32 cellular contexts compared by ENCODE assay signal in the genomic region with DNA sequence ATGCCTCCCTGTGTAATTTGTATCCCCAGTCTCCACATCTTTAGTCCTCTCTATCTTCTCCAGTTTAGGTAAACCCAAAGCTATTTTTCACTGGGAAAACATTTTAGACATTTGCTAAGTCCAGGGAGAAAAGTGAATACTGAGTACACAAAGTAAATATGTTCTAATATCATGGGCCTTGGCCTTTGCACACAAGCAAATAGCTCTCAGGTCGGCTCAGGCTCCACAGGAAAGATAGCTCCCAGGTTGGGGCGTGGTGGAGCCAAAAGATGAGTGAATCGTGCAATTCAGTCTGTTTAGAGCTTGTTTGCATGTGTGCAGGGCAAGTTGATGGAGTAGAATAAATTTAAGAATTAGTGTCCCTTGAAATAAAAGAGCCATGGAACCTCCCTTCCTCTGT. TPM values are rescaled to one million over a fixed set of nuclear protein-coding genes. Genes with fewer than 3 reads are reported as not detected.
"Had no signal": no experiment of that assay in that cellular context is flagged by ENCODE, and none has a peak within 500 bp of the region (broad histone marks: within the 10 kb centered on the region; RNA-seq: fewer than 3 reads in every experiment).

No MANE protein-coding gene starts in this region.

- H2AFZ ChIP-seq: hepatocyte had no signal

- H3K4me2 ChIP-seq: hepatocyte had no signal

- H3K4me1 ChIP-seq: pancreas, prostate gland, sigmoid colon, suprapubic skin, tibial artery, upper lobe of right lung had no signal

- H3K4me3 Mint-ChIP-seq: nephron; neural crest cell; stimulated activated effector memory CD8-positive, alpha-beta T cell treated with anti-CD3 and anti-CD28 coated beads, Interleukin-12 subunit alpha, Interleukin-12 subunit beta, amount 100 ng/mL, for 72 hours; stimulated activated naive CD8-positive, alpha-beta T cell treated with anti-CD3 and anti-CD28 coated beads, Interleukin-15, Interleukin-2, amounts not matched to agents 100 ng/mL and 50 ng/mL, for 24 hours had no signal

- H3K36me3 Mint-ChIP-seq: stimulated activated effector memory CD8-positive, alpha-beta T cell treated with anti-CD3 and anti-CD28 coated beads, Interleukin-12 subunit alpha, Interleukin-12 subunit beta, amount 100 ng/mL, for 72 hours had no signal

- H3K9me3 ChIP-seq: lower lobe of right lung, pancreas, prostate gland, sigmoid colon, suprapubic skin, thoracic aorta, tibial artery, upper lobe of right lung had no signal

- H3K79me2 ChIP-seq: hepatocyte had no signal

- DNase-seq: islet precursor cell; left ventricle myocardium superior; lower lobe of right lung; mammary epithelial cell; mesenchymal stem cell; naive thymus-derived CD8-positive, alpha-beta T cell; nucleus accumbens; pancreas; posterior cingulate gyrus; retina; right cardiac atrium; sigmoid colon; small intestine; spleen; stimulated activated CD4-positive, alpha-beta T cell treated with anti-CD3 and anti-CD28 coated beads, Interleukin-4, amount 100 ng/mL, for 24 hours; stimulated activated naive CD4-positive, alpha-beta T cell; tibial artery; trophoblast cell; upper lobe of right lung had no signal

- H3K4me1 Mint-ChIP-seq: nephron; neural crest cell; stimulated activated effector memory CD8-positive, alpha-beta T cell treated with anti-CD3 and anti-CD28 coated beads, Interleukin-12 subunit alpha, Interleukin-12 subunit beta, amount 100 ng/mL, for 72 hours had no signal

- H3K27ac ChIP-seq: hepatocyte, lower lobe of right lung, pancreas, prostate gland, sigmoid colon, spleen, suprapubic skin, thoracic aorta, tibial artery, upper lobe of right lung had no signal

- H3K4me3 ChIP-seq: hepatocyte, lower lobe of right lung, pancreas, prostate gland, sigmoid colon, spleen, suprapubic skin, thoracic aorta, tibial artery, upper lobe of right lung had no signal

- H3K9me3 Mint-ChIP-seq: stimulated activated naive CD8-positive, alpha-beta T cell treated with anti-CD3 and anti-CD28 coated beads, Interleukin-15, Interleukin-2, amounts not matched to agents 100 ng/mL and 50 ng/mL, for 24 hours had no signal

- ATAC-seq: left ventricle myocardium superior; lower lobe of right lung; naive thymus-derived CD8-positive, alpha-beta T cell; pancreas; right cardiac atrium; stimulated activated effector memory CD8-positive, alpha-beta T cell treated with anti-CD3 and anti-CD28 coated beads, Interleukin-12 subunit alpha, Interleukin-12 subunit beta, amount 100 ng/mL, for 72 hours; upper lobe of right lung had no signal

- H3K27me3 ChIP-seq: hepatocyte, pancreas, sigmoid colon, suprapubic skin, tibial artery, upper lobe of right lung had no signal

- H3K27ac Mint-ChIP-seq: naive thymus-derived CD8-positive, alpha-beta T cell; nephron; stimulated activated effector memory CD8-positive, alpha-beta T cell treated with anti-CD3 and anti-CD28 coated beads, Interleukin-12 subunit alpha, Interleukin-12 subunit beta, amount 100 ng/mL, for 72 hours; stimulated activated naive CD8-positive, alpha-beta T cell treated with anti-CD3 and anti-CD28 coated beads, Interleukin-15, Interleukin-2, amounts not matched to agents 100 ng/mL and 50 ng/mL, for 24 hours had no signal

- FAIRE-seq: pancreas, small intestine, urothelium cell line had no signal

- H3K36me3 ChIP-seq: lower lobe of right lung, pancreas, prostate gland, sigmoid colon, spleen, suprapubic skin, thoracic aorta, tibial artery, upper lobe of right lung had no signal

RNA-seq across cellular contexts. Expression of a gene that starts 7.9 kb away (rescaled TPM):
- total RNA-seq: hepatocyte; kidney epithelial cell; left ventricle myocardium superior; lower lobe of right lung; mammary epithelial cell; mucosa of gallbladder; naive thymus-derived CD8-positive, alpha-beta T cell; neural crest cell; osteoblast; pancreas; right cardiac atrium; sigmoid colon; spleen; suprapubic skin; thoracic aorta; upper lobe of right lung had no signal
- polyA plus RNA-seq: hepatocyte; mammary epithelial cell; naive thymus-derived CD8-positive, alpha-beta T cell; pancreas; right cardiac atrium; sigmoid colon; small intestine; spleen had no signal

RNA-seq across cellular contexts. Expression of a gene that starts 57.4 kb away (rescaled TPM):
- total RNA-seq: hepatocyte; kidney epithelial cell; left ventricle myocardium superior; lower lobe of right lung; mammary epithelial cell; mucosa of gallbladder; naive thymus-derived CD8-positive, alpha-beta T cell; neural crest cell; osteoblast; pancreas; prostate gland; right cardiac atrium; sigmoid colon; spleen; subcutaneous adipose tissue; suprapubic skin; thoracic aorta; upper lobe of right lung had no signal
- polyA plus RNA-seq: hepatocyte; mammary epithelial cell; naive thymus-derived CD8-positive, alpha-beta T cell; right cardiac atrium; sigmoid colon; small intestine; spleen had no signal
